ENCODE assay signal across 25 cellular contexts in the genomic region with DNA sequence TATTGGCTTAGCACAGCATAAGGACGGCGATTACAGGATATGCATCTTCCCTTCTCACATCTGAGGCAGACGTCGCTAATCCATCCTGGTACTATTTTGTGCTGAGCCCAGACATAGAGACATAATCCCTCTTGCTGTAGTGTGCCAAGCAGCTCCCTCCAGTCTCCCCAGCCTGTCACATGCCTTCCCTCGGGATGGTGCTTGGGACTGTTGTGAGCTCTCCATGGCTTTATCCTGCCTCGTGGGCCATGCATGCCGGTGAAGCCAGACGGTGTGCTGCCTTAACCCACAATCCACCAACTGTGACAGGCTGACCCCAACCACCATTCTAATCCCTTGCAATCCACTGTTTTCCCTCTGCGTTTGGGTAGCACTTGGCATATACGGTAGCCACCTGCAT.
"Had no signal": no experiment of that assay in that cellular context is flagged by ENCODE, and none has a peak within 500 bp of the region (broad histone marks: within the 10 kb centered on the region; RNA-seq: fewer than 3 reads in every experiment).

No MANE protein-coding gene starts in this region.

- DNase-seq: cortex of kidney; effector CD4-positive, alpha-beta T cell; foreskin fibroblast; gastrocnemius medialis; left ventricle myocardium superior; lower lobe of right lung; nephron progenitor cell; pancreas; stimulated activated CD4-positive, alpha-beta T cell treated with anti-CD3 and anti-CD28 coated beads, Interleukin-12 subunit alpha, Interleukin-12 subunit beta, amount 100 ng/mL, for 4 hours; stimulated activated CD4-positive, alpha-beta T cell treated with anti-CD3 and anti-CD28 coated beads, Interleukin-1b, Interleukin-23, amount 100 ng/mL, for 48 hours; stimulated activated CD4-positive, alpha-beta T cell treated with anti-CD3 and anti-CD28 coated beads, Interleukin-4, amount 100 ng/mL, for 1 hour; stimulated activated CD8-positive, alpha-beta memory T cell treated with anti-CD3 and anti-CD28 coated beads, Interleukin-4, amount 100 ng/mL, for 48 hours; stimulated activated naive CD4-positive, alpha-beta T cell; stimulated activated naive CD8-positive, alpha-beta T cell treated with anti-CD3 and anti-CD28 coated beads, Interleukin-15, amount 100 ng/mL, for 72 hours; transverse colon; upper lobe of right lung; uterus had no signal

- H3K9me3 ChIP-seq: gastrocnemius medialis, lower lobe of right lung, neutrophil, pancreas, right atrium auricular region, suprapubic skin, transverse colon, upper lobe of right lung, uterus had no signal

- H3K27me3 ChIP-seq: gastrocnemius medialis, neutrophil, pancreas, right atrium auricular region, transverse colon, upper lobe of right lung, uterus had no signal

- H3K27ac Mint-ChIP-seq: nephron progenitor cell; stimulated activated naive CD8-positive, alpha-beta T cell treated with anti-CD3 and anti-CD28 coated beads, Interleukin-15, amount 100 ng/mL, for 72 hours had no signal

- H3K27ac ChIP-seq: epithelial cell of prostate, gastrocnemius medialis, lower lobe of right lung, neutrophil, pancreas, right atrium auricular region, suprapubic skin, transverse colon, upper lobe of right lung, uterus had no signal

- ATAC-seq: esophagus mucosa; gastrocnemius medialis; left ventricle myocardium superior; lower lobe of right lung; pancreas; sciatic nerve; stimulated activated naive CD8-positive, alpha-beta T cell treated with anti-CD3 and anti-CD28 coated beads, Interleukin-15, amount 100 ng/mL, for 72 hours; upper lobe of right lung had no signal

- H3K36me3 ChIP-seq: gastrocnemius medialis, lower lobe of right lung, neutrophil, pancreas, right atrium auricular region, suprapubic skin, transverse colon, upper lobe of right lung, uterus had no signal

- H3K4me1 ChIP-seq: gastrocnemius medialis, lower lobe of right lung, pancreas, right atrium auricular region, suprapubic skin, transverse colon, upper lobe of right lung, uterus had no signal

- H3K9me3 Mint-ChIP-seq: nephron progenitor cell; stimulated activated naive CD8-positive, alpha-beta T cell treated with anti-CD3 and anti-CD28 coated beads, Interleukin-15, amount 100 ng/mL, for 72 hours had no signal

- H3K4me1 Mint-ChIP-seq: nephron progenitor cell; stimulated activated naive CD8-positive, alpha-beta T cell treated with anti-CD3 and anti-CD28 coated beads, Interleukin-15, amount 100 ng/mL, for 72 hours had no signal

- FAIRE-seq: keratinocyte, pancreas had no signal

- H3K4me3 Mint-ChIP-seq: nephron progenitor cell; stimulated activated naive CD8-positive, alpha-beta T cell treated with anti-CD3 and anti-CD28 coated beads, Interleukin-15, amount 100 ng/mL, for 72 hours had no signal

- H3K27me3 Mint-ChIP-seq: stimulated activated naive CD8-positive, alpha-beta T cell treated with anti-CD3 and anti-CD28 coated beads, Interleukin-15, amount 100 ng/mL, for 72 hours had no signal

- H3K4me3 ChIP-seq: gastrocnemius medialis, lower lobe of right lung, pancreas, right atrium auricular region, smooth muscle cell, suprapubic skin, transverse colon, upper lobe of right lung, uterus had no signal
